Comparison of ENCODE assay signal across 14 cellular contexts in genomic region chr7:11690395-11690794, GRCh38.
A peak's percentile ranks its signal among the peaks of the same experiment; 100 is the strongest.
DNase-seq lines count a peak whose midpoint lies in the region; ATAC-seq and TF ChIP-seq lines count a peak whose summit lies in the region.
"Had no signal": no experiment of that assay in that cellular context is flagged by ENCODE, and none has a peak within 500 bp of the region (broad histone marks: within the 10 kb centered on the region; RNA-seq: fewer than 3 reads in every experiment).

No MANE protein-coding gene starts in this region.

- intact Hi-C loops in activated CD4-positive, alpha-beta memory T cell treated with anti-CD3 and anti-CD28 coated beads for 36 hours (cut with micrococcal nuclease), result no loop called here

- no peak overlapping the region for H3K4me3 Mint-ChIP-seq in GM23338
- H3K4me3 Mint-ChIP-seq in endodermal cell, result no peak overlapping the region
- no peak overlapping the region for H3K4me3 Mint-ChIP-seq in activated CD4-positive, alpha-beta memory T cell treated with anti-CD3 and anti-CD28 coated beads for 36 hours
- H3K4me3 Mint-ChIP-seq: CD4-positive, alpha-beta memory T cell; HFFc6 had no signal

- no peak overlapping the region for H3K27ac ChIP-seq in GM23338 (ENCODE audit: low read depth)
- no peak overlapping the region for H3K27ac ChIP-seq in endodermal cell (ENCODE audit: low read depth, low read length)
- H3K27ac ChIP-seq in parathyroid adenoma, result no peak overlapping the region
- H3K27ac ChIP-seq: C4-2B had no signal

- TF ChIP-seq CTCF in GM23338 (conservative IDR thresholded peaks at IDR 0.05; ENCODE audit: low read depth in 2 of 2), result no peak
- TF ChIP-seq CTCF in Loucy (conservative IDR thresholded peaks at IDR 0.05; ENCODE audit: low read length), result no peak
- no peak for TF ChIP-seq CTCF in endodermal cell (conservative IDR thresholded peaks at IDR 0.05)
- TF ChIP-seq CTCF in parathyroid adenoma (IDR thresholded peaks at IDR 0.05), result no peak

- H3K4me1 Mint-ChIP-seq in GM23338, result peaks cover 5% of the 10 kb centered on the region
- peaks cover 4% of the 10 kb centered on the region for H3K4me1 Mint-ChIP-seq in endodermal cell
- no peaks in the 10 kb centered on the region for H3K4me1 Mint-ChIP-seq in activated CD4-positive, alpha-beta memory T cell treated with anti-CD3 and anti-CD28 coated beads for 36 hours (ENCODE audit: low read depth)
- H3K4me1 Mint-ChIP-seq: CD4-positive, alpha-beta memory T cell had no signal

- DNase-seq in GM23338 (ENCODE audit: low spot score), result peak; percentile 35
- DNase-seq in endodermal cell, result peak; percentile 41
- no peak for DNase-seq in NCI-H2081 (lab: John Stamatoyannopoulos, UW)
- no peak for DNase-seq in activated CD4-positive, alpha-beta memory T cell treated with anti-CD3 and anti-CD28 coated beads for 36 hours
- DNase-seq: BE2C; CD4-positive, alpha-beta memory T cell; DMS79; HCEC 1CT; HFFc6 had no signal

- H3K27me3 Mint-ChIP-seq in GM23338 (ENCODE audit: insufficient read depth, low read depth, poor library complexity) (no peaks in the 10 kb centered on the region), endodermal cell (ENCODE audit: insufficient read depth) (no peaks in the 10 kb centered on the region)
- no peaks in the 10 kb centered on the region for H3K27me3 Mint-ChIP-seq in activated CD4-positive, alpha-beta memory T cell treated with anti-CD3 and anti-CD28 coated beads for 36 hours
- H3K27me3 Mint-ChIP-seq: CD4-positive, alpha-beta memory T cell had no signal

- no peak overlapping the region for H2AFZ ChIP-seq in GM23338
- peak overlapping the region; percentile 63 for H2AFZ ChIP-seq in Loucy (ENCODE audit: low read length)
- peak overlapping the region; percentile 56 for H2AFZ ChIP-seq in parathyroid adenoma

- H3K4me2 ChIP-seq in GM23338 (no peak overlapping the region), Loucy (ENCODE audit: low read depth, low read length, poor library complexity, severe bottlenecking) (no peak overlapping the region), parathyroid adenoma (ENCODE audit: low read length) (no peak overlapping the region)

- H3K4me3 ChIP-seq in GM23338 (no peak overlapping the region), Loucy (ENCODE audit: low read length, poor library complexity, severe bottlenecking) (no peak overlapping the region), endodermal cell (ENCODE audit: low read length) (no peak overlapping the region), parathyroid adenoma (ENCODE audit: low read depth, low read length) (no peak overlapping the region)
- H3K4me3 ChIP-seq: K562 had no signal

- no peaks in the 10 kb centered on the region for H3K9me2 ChIP-seq in GM23338 (ENCODE audit: insufficient read depth)
- no peaks in the 10 kb centered on the region for H3K9me2 ChIP-seq in Loucy (replicated peaks; ENCODE audit: low read depth, low read length)

- 0 out of 2 replicates have a peak, but pooled peaks cover 5% of the 10 kb centered on the region for H3K4me1 ChIP-seq in GM23338 (ENCODE audit: insufficient read depth)
- peaks cover 17% of the 10 kb centered on the region for H3K4me1 ChIP-seq in Loucy (ENCODE audit: insufficient read depth, low read length, poor library complexity, severe bottlenecking)
- no peaks in the 10 kb centered on the region for H3K4me1 ChIP-seq in endodermal cell (ENCODE audit: control insufficient read depth, insufficient read depth, low read length)
- peaks cover 20% of the 10 kb centered on the region for H3K4me1 ChIP-seq in parathyroid adenoma
- H3K4me1 ChIP-seq: BE2C had no signal

- H3K27me3 ChIP-seq in GM23338 (ENCODE audit: insufficient read depth) (no peaks in the 10 kb centered on the region), Loucy (ENCODE audit: insufficient read depth, low read length, poor library complexity, severe bottlenecking) (no peaks in the 10 kb centered on the region), endodermal cell (ENCODE audit: control insufficient read depth, insufficient read depth, low read length, poor library complexity, severe bottlenecking) (no peaks in the 10 kb centered on the region), parathyroid adenoma (ENCODE audit: control insufficient read depth, insufficient read depth, low read length) (no peaks in the 10 kb centered on the region)
- H3K27me3 ChIP-seq: BE2C had no signal

- 69% methylated on average over 2 of the region's 3 CpGs; no CpG with 5 or more reads in 1 of the 2 experiments for WGBS in endodermal cell (ENCODE audit: insufficient coverage in 1 of 2, insufficient read length in 1 of 2), 2 experiments

- no peak overlapping the region for H3K9ac ChIP-seq in Loucy (ENCODE audit: low read depth, low read length, poor library complexity, severe bottlenecking)
- no peak overlapping the region for H3K9ac ChIP-seq in endodermal cell (ENCODE audit: extremely low read depth, low read length, poor library complexity, severe bottlenecking)
- H3K9ac ChIP-seq in parathyroid adenoma, result no peak overlapping the region

- H3K36me3 ChIP-seq in GM23338 (ENCODE audit: insufficient read depth) (no peaks in the 10 kb centered on the region), Loucy (ENCODE audit: insufficient read depth, low read length) (no peaks in the 10 kb centered on the region), endodermal cell (ENCODE audit: control insufficient read depth, insufficient read depth, low read length) (no peaks in the 10 kb centered on the region), parathyroid adenoma (ENCODE audit: control insufficient read depth, insufficient read depth, low read length) (no peaks in the 10 kb centered on the region)

- ATAC-seq in GM23338 (peak; percentile 72), GM21786 (IDR thresholded peaks at IDR 0.05; ENCODE audit: unreplicated experiment) (no peak)
- ATAC-seq: K562 had no signal

- H3F3A ChIP-seq in GM23338 (replicated peaks; ENCODE audit: low read depth) (no peaks in the 10 kb centered on the region), Loucy (ENCODE audit: low read depth) (no peaks in the 10 kb centered on the region)

- H3K9me3 Mint-ChIP-seq in GM23338, result no peaks in the 10 kb centered on the region
- peaks cover 4% of the 10 kb centered on the region for H3K9me3 Mint-ChIP-seq in endodermal cell
- no peaks in the 10 kb centered on the region for H3K9me3 Mint-ChIP-seq in activated CD4-positive, alpha-beta memory T cell treated with anti-CD3 and anti-CD28 coated beads for 36 hours

- no peaks in the 10 kb centered on the region for H3K9me3 ChIP-seq in Loucy (ENCODE audit: insufficient read depth, low read depth, low read length)
- H3K9me3 ChIP-seq in endodermal cell (ENCODE audit: control insufficient read depth, low read length), result no peaks in the 10 kb centered on the region
- peaks cover 3% of the 10 kb centered on the region for H3K9me3 ChIP-seq in parathyroid adenoma (ENCODE audit: control insufficient read depth, low read length)
- H3K9me3 ChIP-seq: BE2C had no signal

- H3K79me2 ChIP-seq in GM23338 (replicated peaks; ENCODE audit: insufficient read depth) (no peaks in the 10 kb centered on the region), Loucy (ENCODE audit: insufficient read depth, low read length) (no peaks in the 10 kb centered on the region), parathyroid adenoma (peaks cover 2% of the 10 kb centered on the region)

- CTCF ChIA-PET in activated CD4-positive, alpha-beta memory T cell treated with anti-CD3 and anti-CD28 coated beads for 36 hours (lab: Charles Lee), result no interaction called here

- H3K36me3 Mint-ChIP-seq in GM23338 (ENCODE audit: low read depth) (no peaks in the 10 kb centered on the region), endodermal cell (ENCODE audit: low read depth) (no peaks in the 10 kb centered on the region)
- no peaks in the 10 kb centered on the region for H3K36me3 Mint-ChIP-seq in activated CD4-positive, alpha-beta memory T cell treated with anti-CD3 and anti-CD28 coated beads for 36 hours
- H3K36me3 Mint-ChIP-seq: CD4-positive, alpha-beta memory T cell had no signal

- H4K20me1 ChIP-seq in GM23338 (replicated peaks; ENCODE audit: insufficient read depth) (no peaks in the 10 kb centered on the region), Loucy (ENCODE audit: insufficient read depth, low read length, poor library complexity, severe bottlenecking) (no peaks in the 10 kb centered on the region)

- POLR2A ChIA-PET in activated CD4-positive, alpha-beta memory T cell treated with anti-CD3 and anti-CD28 coated beads for 36 hours (lab: Charles Lee), result no interaction called here

- H3K27ac Mint-ChIP-seq in GM23338 (peak overlapping the region; percentile 69; the same call in 1 of the 2 replicates), endodermal cell (no peak overlapping the region)
- H3K27ac Mint-ChIP-seq in activated CD4-positive, alpha-beta memory T cell treated with anti-CD3 and anti-CD28 coated beads for 36 hours, result no peak overlapping the region
- H3K27ac Mint-ChIP-seq: CD4-positive, alpha-beta memory T cell; HFFc6 had no signal

TF ChIP-seq in GM23338, 12 proteins besides CTCF, POLR2A, EP300 and RAD21 (continues in another document):
- TF ChIP-seq POLR2AphosphoS5 (IDR thresholded peaks at IDR 0.05; ENCODE audit: low read depth) (no peak), ETS1 (IDR thresholded peaks at IDR 0.05) (no peak), EZH2phosphoT487 (IDR thresholded peaks at IDR 0.05; ENCODE audit: unreplicated experiment) (no peak), EZH2 (IDR thresholded peaks at IDR 0.05; ENCODE audit: low read depth, unreplicated experiment) (no peak), ZNF331 (CRISPR knock-in tag; IDR thresholded peaks at IDR 0.05; ENCODE audit: low read depth) (no peak)

Comparison
In these comparisons a context has a peak if more than half of its experiments do, and no peak if none do; other contexts are left out.
1. DNase-seq: peak in GM23338 (single experiment) and endodermal cell (single experiment); none in NCI-H2081 (0 of 2) and activated CD4-positive, alpha-beta memory T cell treated with anti-CD3 and anti-CD28 coated beads for 36 hours (single experiment).